ENCODE assay signal across 11 cellular contexts in genomic region chr6:113103618-113104390, GRCh38.
DNase-seq lines count a peak whose midpoint lies in the region; ATAC-seq and TF ChIP-seq lines count a peak whose summit lies in the region.
"Had no signal": no experiment of that assay in that cellular context is flagged by ENCODE, and none has a peak within 500 bp of the region (broad histone marks: within the 10 kb centered on the region; RNA-seq: fewer than 3 reads in every experiment).

No MANE protein-coding gene starts in this region.

- no peaks in the 10 kb centered on the region for H3K9me3 ChIP-seq in GM23248 (ENCODE audit: low read depth)
- peaks cover 6% of the 10 kb centered on the region for H3K9me3 ChIP-seq in SJCRH30 (replicated peaks)
- H3K9me3 ChIP-seq in fibroblast of lung (ENCODE audit: control insufficient read depth, insufficient read depth, low read depth, low read length) = no peaks in the 10 kb centered on the region

- ATAC-seq in HG03135 (IDR thresholded peaks at IDR 0.05; ENCODE audit: unreplicated experiment) = no peak

- H4K20me1 ChIP-seq in GM23248 (ENCODE audit: insufficient read depth) = no peaks in the 10 kb centered on the region
- H4K20me1 ChIP-seq in fibroblast of lung (ENCODE audit: control insufficient read depth, extremely low read depth, insufficient read depth, low read length) = no peaks in the 10 kb centered on the region

- H3K27me3 ChIP-seq in GM23248 (replicated peaks; ENCODE audit: insufficient read depth) (no peaks in the 10 kb centered on the region), SJCRH30 (no peaks in the 10 kb centered on the region), fibroblast of lung (ENCODE audit: control insufficient read depth, insufficient read depth, low read length) (no peaks in the 10 kb centered on the region)

- TF ChIP-seq CTCF in fibroblast of lung (conservative IDR thresholded peaks at IDR 0.05 in 1 of 2, IDR thresholded peaks at IDR 0.05 in 1 of 2; ENCODE audit: low read depth in 1 of 2, low read length in 2 of 2) = no peak

- 0 out of 2 replicates have a peak overlapping the region, but pooled peaks have one; percentile 2 for H3K9ac ChIP-seq in GM23248
- H3K9ac ChIP-seq in fibroblast of lung (ENCODE audit: insufficient read depth, low read length) = no peak overlapping the region

- H3K4me2 ChIP-seq in GM23248 (ENCODE audit: unreplicated experiment) (peak overlapping the region; percentile 74), fibroblast of lung (ENCODE audit: extremely low read depth, insufficient read depth, low read length) (peak overlapping the region; percentile 5)

- no peaks in the 10 kb centered on the region for H3K9me2 ChIP-seq in GM23248 (ENCODE audit: insufficient read depth)

- no peaks in the 10 kb centered on the region for H3K36me3 ChIP-seq in GM23248 (ENCODE audit: low read depth)
- no peaks in the 10 kb centered on the region; the same call in 1 of the 2 replicates for H3K36me3 ChIP-seq in SJCRH30
- H3K36me3 ChIP-seq in fibroblast of lung (ENCODE audit: control insufficient read depth, insufficient read depth, low read length) = no peaks in the 10 kb centered on the region

- WGBS in GM23248 (ENCODE audit: low coverage in 1 of 2, low lambda C conversion rate in 2 of 2, missing lambda C conversion rate in 2 of 2), 2 experiments = 19 to 25% methylated on average over 5 of the region's 5 CpGs

- peak; percentile 65 for DNase-seq in GM23248
- DNase-seq in SJCRH30 = peak; percentile 11 to 41
- DNase-seq in fibroblast of lung (ENCODE audit: low read depth in 2 of 2) = peak; percentile 78 to 97
- DNase-seq in pulmonary artery endothelial cell (ENCODE audit: low read depth, low spot score) = peak; percentile 47
- no peak for DNase-seq in NCI-H1436 (lab: John Stamatoyannopoulos, UW)
- no peak for DNase-seq in NCI-H524 (lab: John Stamatoyannopoulos, UW)
- no peak for DNase-seq in NCI-H2171 (lab: John Stamatoyannopoulos, UW)
- DNase-seq: activated CD4-positive, CD25-positive, alpha-beta regulatory T cell; activated gamma-delta T cell; GOT3 had no signal

- H3K4me1 ChIP-seq in GM23248 (ENCODE audit: insufficient read depth) = peaks cover 25% of the 10 kb centered on the region
- peaks cover 23% of the 10 kb centered on the region for H3K4me1 ChIP-seq in SJCRH30
- no peaks in the 10 kb centered on the region for H3K4me1 ChIP-seq in fibroblast of lung (ENCODE audit: control insufficient read depth, extremely low read depth, insufficient read depth, low read length)

- H3K27ac ChIP-seq in GM23248 (peak overlapping the region; percentile 34), SJCRH30 (peak overlapping the region; percentile 43), fibroblast of lung (ENCODE audit: insufficient read depth, low read length) (no peak overlapping the region)

- H2AFZ ChIP-seq in GM23248 (peak overlapping the region; percentile 40; the same call in 1 of the 2 replicates), fibroblast of lung (ENCODE audit: low read length) (no peak overlapping the region)

- H3K4me3 ChIP-seq in GM23248 (peak overlapping the region; percentile 27), SJCRH30 (no peak overlapping the region), fibroblast of lung (replicated peaks in 1 of 4; ENCODE audit: control extremely low read depth in 1 of 4, insufficient read depth in 1 of 4, low read depth in 3 of 4, low read length in 4 of 4) (no peak overlapping the region)

- H3K79me2 ChIP-seq in GM23248 (ENCODE audit: insufficient read depth) (no peaks in the 10 kb centered on the region), fibroblast of lung (ENCODE audit: control insufficient read depth, insufficient read depth, low read length) (no peaks in the 10 kb centered on the region)

- in situ Hi-C loops in GM23248 (cut with MboI) = no loop called here

- H3F3A ChIP-seq in GM23248 (ENCODE audit: insufficient read depth) = peaks cover 27% of the 10 kb centered on the region

Comparison
In these comparisons a context has a peak if more than half of its experiments do, and no peak if none do; other contexts are left out.
1. DNase-seq: peak in GM23248 (single experiment), SJCRH30 (2 of 2), fibroblast of lung (2 of 2) and pulmonary artery endothelial cell (single experiment); none in NCI-H1436 (single experiment), NCI-H524 (0 of 2) and NCI-H2171 (single experiment).